Comparison of ENCODE assay signal across 9 cellular contexts in genomic region chr3:112675943-112676530, GRCh38. TPM values are rescaled to one million over a fixed set of nuclear protein-coding genes. Genes with fewer than 3 reads are reported as not detected.
A peak's percentile ranks its signal among the peaks of the same experiment; 100 is the strongest.
DNase-seq lines count a peak whose midpoint lies in the region; ATAC-seq and TF ChIP-seq lines count a peak whose summit lies in the region.
"Had no signal": no experiment of that assay in that cellular context is flagged by ENCODE, and none has a peak within 500 bp of the region (broad histone marks: within the 10 kb centered on the region; RNA-seq: fewer than 3 reads in every experiment).

No MANE protein-coding gene starts in this region.

- no peak for TF ChIP-seq POLR2A in esophagus squamous epithelium (IDR thresholded peaks at IDR 0.05)

- no peaks in the 10 kb centered on the region for H3K79me2 ChIP-seq in ACC112 (ENCODE audit: control insufficient read depth, insufficient read depth, low read length, unreplicated experiment)

- H3K4me1 Mint-ChIP-seq in T-helper 1 cell treated with Interleukin-12 subunit alpha and Interleukin-12 subunit beta and Interleukin-4 antibody, amounts not matched to agents 30 μg/mL and 1 μg/mL, for 36 hours (ENCODE audit: low read depth), result peaks cover 77% of the 10 kb centered on the region

- H3K9me3 Mint-ChIP-seq in T-helper 1 cell treated with Interleukin-12 subunit alpha and Interleukin-12 subunit beta and Interleukin-4 antibody, amounts not matched to agents 30 μg/mL and 1 μg/mL, for 36 hours, result no peaks in the 10 kb centered on the region

- H2AFZ ChIP-seq in ACC112 (ENCODE audit: low read length, unreplicated experiment), result peak overlapping the region; percentile 70

- H3K27ac Mint-ChIP-seq in T-helper 1 cell treated with Interleukin-12 subunit alpha and Interleukin-12 subunit beta and Interleukin-4 antibody, amounts not matched to agents 30 μg/mL and 1 μg/mL, for 36 hours, result peak overlapping the region; percentile 95

- TF ChIP-seq CTCF in esophagus squamous epithelium (IDR thresholded peaks at IDR 0.05), result no peak
- TF ChIP-seq CTCF in WERI-Rb-1 (IDR thresholded peaks at IDR 0.05; ENCODE audit: low read depth, low read length), result no peak

- H3K27me3 ChIP-seq in ACC112 (ENCODE audit: insufficient read depth, low read length) (no peaks in the 10 kb centered on the region), esophagus squamous epithelium (no peaks in the 10 kb centered on the region), WERI-Rb-1 (ENCODE audit: insufficient read depth, low read depth, severe bottlenecking) (peaks cover 86% of the 10 kb centered on the region)

- H3K27me3 Mint-ChIP-seq in T-helper 1 cell treated with Interleukin-12 subunit alpha and Interleukin-12 subunit beta and Interleukin-4 antibody, amounts not matched to agents 30 μg/mL and 1 μg/mL, for 36 hours (ENCODE audit: low read depth), result no peaks in the 10 kb centered on the region

- peaks cover 16% of the 10 kb centered on the region for H3K36me3 Mint-ChIP-seq in T-helper 1 cell treated with Interleukin-12 subunit alpha and Interleukin-12 subunit beta and Interleukin-4 antibody, amounts not matched to agents 30 μg/mL and 1 μg/mL, for 36 hours (ENCODE audit: low read depth)

- intact Hi-C loops in esophagus squamous epithelium (cut with DNase I), result no loop called here

- peak overlapping the region; percentile 77 for H3K4me3 Mint-ChIP-seq in T-helper 1 cell treated with Interleukin-12 subunit alpha and Interleukin-12 subunit beta and Interleukin-4 antibody, amounts not matched to agents 30 μg/mL and 1 μg/mL, for 36 hours

- DNase-seq in esophagus squamous epithelium (lab: John Stamatoyannopoulos, UW) (no peak), WERI-Rb-1 (no peak), hepatic stellate cell (ENCODE audit: low spot score) (no peak), DMS79 treated with DMSO at 0.1 percent for 48 hours (lab: John Stamatoyannopoulos, UW) (no peak)

- ATAC-seq in GM21737 (IDR thresholded peaks at IDR 0.05; ENCODE audit: unreplicated experiment), result peak; percentile 4
- no peak for ATAC-seq in HG03460 (IDR thresholded peaks at IDR 0.05; ENCODE audit: unreplicated experiment)

- no peaks in the 10 kb centered on the region for H3K36me3 ChIP-seq in ACC112 (ENCODE audit: insufficient read depth, low read length)
- peaks cover 0 to 5% (median 0%) of the 10 kb centered on the region in 3 donors for H3K36me3 ChIP-seq in esophagus squamous epithelium
- no peaks in the 10 kb centered on the region for H3K36me3 ChIP-seq in WERI-Rb-1

- H3K27ac ChIP-seq in ACC112 (ENCODE audit: low read depth, low read length) (peak overlapping the region; percentile 82), esophagus squamous epithelium (peak overlapping the region in 3 of 4 donors; percentile 64 to 71 (median 66)), WERI-Rb-1 (no peak overlapping the region)
- H3K27ac ChIP-seq: C4-2B had no signal

- 82 to 90% methylated on average over 4 of the region's 4 CpGs for WGBS in esophagus squamous epithelium, 2 donors

- H3K4me3 ChIP-seq in ACC112 (ENCODE audit: low read depth, low read length) (peak overlapping the region; percentile 57; the same call in 1 of the 2 replicates), esophagus squamous epithelium (no peak overlapping the region), WERI-Rb-1 (ENCODE audit: low read depth, low read length) (no peak overlapping the region)

- H3K9me3 ChIP-seq in esophagus squamous epithelium (no peaks in the 10 kb centered on the region), WERI-Rb-1 (ENCODE audit: severe bottlenecking) (peaks cover 2% of the 10 kb centered on the region)

- H3K4me1 ChIP-seq in ACC112 (ENCODE audit: control insufficient read depth, insufficient read depth, low read length, unreplicated experiment) (peaks cover 60% of the 10 kb centered on the region), esophagus squamous epithelium (peaks cover 9 to 45% (median 28%) of the 10 kb centered on the region in 3 donors)

RNA-seq across cellular contexts. Expression of gene CCDC80, which starts 35.1 kb away (rescaled TPM):
- total RNA-seq in esophagus squamous epithelium, result 10 to 100 TPM in 2 of 4 donors, 1 to 10 TPM in 2; 2.0 to 69.6 (median 13.1) TPM
